Comparison of ENCODE assay signal across 7 cellular contexts in genomic region chr11:67483498-67483798, GRCh38. TPM values are rescaled to one million over a fixed set of nuclear protein-coding genes. Genes with fewer than 3 reads are reported as not detected.
DNase-seq lines count a peak whose midpoint lies in the region; ATAC-seq and TF ChIP-seq lines count a peak whose summit lies in the region.

No MANE protein-coding gene starts in this region.

- POLR2A ChIA-PET in activated CD8-positive, alpha-beta T cell treated with anti-CD3 and anti-CD28 coated beads, Interleukin-2, amount 10 ng/mL, durations not matched to agents 7 days and 5 days (lab: Charles Lee) = interaction anchor here (0.7 to 5.0 kb wide), 10 partner anchors 9 to 81 kb away, joined by 3 to 84 read pairs (median 4); partner anchors contain the start of genes GPR152, PITPNM1, PPP1CA and PTPRCAP

- H3K27ac Mint-ChIP-seq in activated CD8-positive, alpha-beta T cell treated with anti-CD3 and anti-CD28 coated beads, Interleukin-2, amount 10 ng/mL, durations not matched to agents 7 days and 5 days = peak overlapping the region; percentile 99
- H3K27ac Mint-ChIP-seq in stimulated activated naive CD8-positive, alpha-beta T cell treated with anti-CD3 and anti-CD28 coated beads, Interleukin-15, amount 100 ng/mL, for 72 hours = peak overlapping the region; percentile 100

- H3K27me3 Mint-ChIP-seq in activated CD8-positive, alpha-beta T cell treated with anti-CD3 and anti-CD28 coated beads, Interleukin-2, amount 10 ng/mL, durations not matched to agents 7 days and 5 days (ENCODE audit: low read depth) = peaks cover 5% of the 10 kb centered on the region
- no peaks in the 10 kb centered on the region for H3K27me3 Mint-ChIP-seq in stimulated activated naive CD8-positive, alpha-beta T cell treated with anti-CD3 and anti-CD28 coated beads, Interleukin-15, amount 100 ng/mL, for 72 hours

- no peak for ATAC-seq in activated CD8-positive, alpha-beta T cell treated with anti-CD3 and anti-CD28 coated beads, Interleukin-2, amount 10 ng/mL, durations not matched to agents 7 days and 5 days
- ATAC-seq in stimulated activated naive CD8-positive, alpha-beta T cell treated with anti-CD3 and anti-CD28 coated beads, Interleukin-15, amount 100 ng/mL, for 72 hours = no peak
- ATAC-seq in HG02870 (IDR thresholded peaks at IDR 0.05; ENCODE audit: unreplicated experiment) = no peak

- peaks cover 56% of the 10 kb centered on the region for H3K4me1 Mint-ChIP-seq in activated CD8-positive, alpha-beta T cell treated with anti-CD3 and anti-CD28 coated beads, Interleukin-2, amount 10 ng/mL, durations not matched to agents 7 days and 5 days (ENCODE audit: low read depth)
- H3K4me1 Mint-ChIP-seq in stimulated activated naive CD8-positive, alpha-beta T cell treated with anti-CD3 and anti-CD28 coated beads, Interleukin-15, amount 100 ng/mL, for 72 hours = peaks cover 61% of the 10 kb centered on the region

- peak overlapping the region; percentile 57 for H3K4me3 ChIP-seq in HFF-Myc (replicated peaks; ENCODE audit: low read depth, low read length)
- peak overlapping the region; percentile 58; the same call in 1 of the 2 replicates for H3K4me3 ChIP-seq in iPS-18c (ENCODE audit: insufficient read depth, low read depth, low read length)

- H3K9me3 Mint-ChIP-seq in activated CD8-positive, alpha-beta T cell treated with anti-CD3 and anti-CD28 coated beads, Interleukin-2, amount 10 ng/mL, durations not matched to agents 7 days and 5 days (ENCODE audit: insufficient read depth) = no peaks in the 10 kb centered on the region
- no peaks in the 10 kb centered on the region for H3K9me3 Mint-ChIP-seq in stimulated activated naive CD8-positive, alpha-beta T cell treated with anti-CD3 and anti-CD28 coated beads, Interleukin-15, amount 100 ng/mL, for 72 hours

- no peak for TF ChIP-seq CTCF in HFF-Myc (IDR thresholded peaks at IDR 0.05; ENCODE audit: low read depth, low read length, missing control alignments)

- CTCF ChIA-PET in activated CD8-positive, alpha-beta T cell treated with anti-CD3 and anti-CD28 coated beads, Interleukin-2, amount 10 ng/mL, durations not matched to agents 7 days and 5 days (lab: Charles Lee) = interaction anchor here (1.0 to 2.9 kb wide), 6 partner anchors 14 to 132 kb away, joined by 3 to 9 read pairs (median 5); partner anchors contain the start of genes PITPNM1, PPP1CA and TMEM134

- peak overlapping the region; percentile 93 for H3K4me3 Mint-ChIP-seq in activated CD8-positive, alpha-beta T cell treated with anti-CD3 and anti-CD28 coated beads, Interleukin-2, amount 10 ng/mL, durations not matched to agents 7 days and 5 days
- H3K4me3 Mint-ChIP-seq in stimulated activated naive CD8-positive, alpha-beta T cell treated with anti-CD3 and anti-CD28 coated beads, Interleukin-15, amount 100 ng/mL, for 72 hours = peak overlapping the region; percentile 89 to 92

- no peak for DNase-seq in HFF-Myc (ENCODE audit: extremely low read depth, low read depth)
- no peak for DNase-seq in activated CD8-positive, alpha-beta T cell treated with anti-CD3 and anti-CD28 coated beads, Interleukin-2, amount 10 ng/mL, durations not matched to agents 7 days and 5 days
- no peak for DNase-seq in stimulated activated naive CD8-positive, alpha-beta T cell treated with anti-CD3 and anti-CD28 coated beads, Interleukin-15, amount 100 ng/mL, for 72 hours
- no peak for DNase-seq in HT-29 (ENCODE audit: low spot score)
- no peak for DNase-seq in OCI-M2 (lab: John Stamatoyannopoulos, UW; ENCODE audit: unreplicated experiment)

- H3K9me3 ChIP-seq in iPS-18c (ENCODE audit: control insufficient read depth, insufficient read depth, low read length) = no peaks in the 10 kb centered on the region

- H3K36me3 Mint-ChIP-seq in activated CD8-positive, alpha-beta T cell treated with anti-CD3 and anti-CD28 coated beads, Interleukin-2, amount 10 ng/mL, durations not matched to agents 7 days and 5 days (ENCODE audit: low read depth) = peaks cover 46% of the 10 kb centered on the region

RNA-seq across cellular contexts. Expression of gene AIP, which starts 0.6 kb away (rescaled TPM):
- 100 to 1,000 TPM; 156 to 163 TPM for total RNA-seq in activated CD8-positive, alpha-beta T cell treated with anti-CD3 and anti-CD28 coated beads, Interleukin-2, amount 10 ng/mL, durations not matched to agents 7 days and 5 days
- 149 and 151 TPM in 2 replicates for total RNA-seq in HT-29 (2014; rRNA removed; shearing (Covaris generic))

RNA-seq across cellular contexts. Expression of gene TMEM134, which starts 14.4 kb away (rescaled TPM):
- total RNA-seq in activated CD8-positive, alpha-beta T cell treated with anti-CD3 and anti-CD28 coated beads, Interleukin-2, amount 10 ng/mL, durations not matched to agents 7 days and 5 days = 10 to 100 TPM; 39.6 to 42.5 TPM
- 42.5 and 67.7 TPM in 2 replicates for total RNA-seq in HT-29 (2014; rRNA removed; shearing (Covaris generic))

RNA-seq across cellular contexts. Expression of gene PITPNM1, which starts 21.7 kb away (rescaled TPM):
- 100 to 1,000 TPM; 110 to 117 TPM for total RNA-seq in activated CD8-positive, alpha-beta T cell treated with anti-CD3 and anti-CD28 coated beads, Interleukin-2, amount 10 ng/mL, durations not matched to agents 7 days and 5 days
- 60.8 and 67.1 TPM in 2 replicates for total RNA-seq in HT-29 (2014; rRNA removed; shearing (Covaris generic))

RNA-seq across cellular contexts. Expression of gene CDK2AP2, which starts 24.5 kb away (rescaled TPM):
- total RNA-seq in activated CD8-positive, alpha-beta T cell treated with anti-CD3 and anti-CD28 coated beads, Interleukin-2, amount 10 ng/mL, durations not matched to agents 7 days and 5 days = 100 to 1,000 TPM; 168 to 175 TPM
- total RNA-seq in HT-29 (2014; rRNA removed; shearing (Covaris generic)) = 99.2 and 102 TPM in 2 replicates

RNA-seq across cellular contexts. Expression of gene CABP4, which starts 28.3 kb away (rescaled TPM):
- 1 to 10 TPM; 1.6 to 1.9 TPM for total RNA-seq in activated CD8-positive, alpha-beta T cell treated with anti-CD3 and anti-CD28 coated beads, Interleukin-2, amount 10 ng/mL, durations not matched to agents 7 days and 5 days
- 11.8 and 16.2 TPM in 2 replicates for total RNA-seq in HT-29 (2014; rRNA removed; shearing (Covaris generic))
